1 cellular context compared by ENCODE assay signal in the genomic region with DNA sequence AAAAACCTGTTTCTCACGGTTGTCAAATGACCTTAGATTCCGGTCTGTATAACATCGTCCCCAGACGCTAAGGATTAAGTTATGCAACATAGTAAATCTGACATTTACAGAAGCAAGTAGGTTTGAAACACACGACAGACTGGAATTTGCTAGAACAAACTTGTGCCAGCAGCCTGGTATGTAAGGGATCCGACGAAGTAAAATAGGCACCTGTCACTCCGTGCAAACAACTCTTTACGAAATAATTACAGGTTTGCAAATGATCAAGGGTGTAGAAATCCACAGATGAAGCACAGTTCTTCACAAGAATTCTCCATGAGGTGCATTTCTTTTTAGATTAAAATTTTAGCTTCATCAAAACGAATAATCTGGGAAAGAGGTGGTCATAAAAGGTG.
TF ChIP-seq lines count a peak whose summit lies in the region.

No MANE protein-coding gene starts in this region.

TF ChIP-seq in endothelial cell of umbilical vein, 7 proteins besides CTCF, POLR2A, EP300 and RAD21 (continued from another document):
- TF ChIP-seq, protein P1, sequence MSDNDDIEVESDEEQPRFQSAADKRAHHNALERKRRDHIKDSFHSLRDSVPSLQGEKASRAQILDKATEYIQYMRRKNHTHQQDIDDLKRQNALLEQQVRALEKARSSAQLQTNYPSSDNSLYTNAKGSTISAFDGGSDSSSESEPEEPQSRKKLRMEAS (IDR thresholded peaks at IDR 0.05; ENCODE audit: insufficient read depth, insufficient read length) = no peak
